ENCODE assay signal across 8 cellular contexts in genomic region chr11:14907411-14908213, GRCh38. TPM values are rescaled to one million over a fixed set of nuclear protein-coding genes. Genes with fewer than 3 reads are reported as not detected.
DNase-seq lines count a peak whose midpoint lies in the region; ATAC-seq, FAIRE-seq and TF ChIP-seq lines count a peak whose summit lies in the region.

No MANE protein-coding gene starts in this region.

- no peaks in the 10 kb centered on the region for H3K9me3 ChIP-seq in astrocyte (ENCODE audit: insufficient read depth, low read depth, low read length)

- no peak overlapping the region for H3K27ac ChIP-seq in astrocyte (ENCODE audit: low read depth, low read length)

- no peak for TF ChIP-seq POLR2A in GM12891 (IDR thresholded peaks at IDR 0.05; ENCODE audit: low read depth, low read length)

- H3K36me3 Mint-ChIP-seq in astrocyte (ENCODE audit: low read depth, unreplicated experiment) = no peaks in the 10 kb centered on the region

- H3K4me3 Mint-ChIP-seq in astrocyte (ENCODE audit: unreplicated experiment) = no peak overlapping the region

- no peak overlapping the region for H2AFZ ChIP-seq in astrocyte (ENCODE audit: low read depth, low read length)

- TF ChIP-seq CTCF in astrocyte (IDR thresholded peaks at IDR 0.05; ENCODE audit: insufficient read depth, low read depth, low read length) = peak; percentile 54

- no peaks in the 10 kb centered on the region for H3K27me3 ChIP-seq in astrocyte (ENCODE audit: insufficient read depth, low read length)

- no peaks in the 10 kb centered on the region for H3K79me2 ChIP-seq in astrocyte (ENCODE audit: insufficient read depth, low read length)

- DNase-seq in GM12891 (ENCODE audit: insufficient read length, low spot score) (no peak), NCI-H1105 treated with DMSO at 0.1 percent for 48 hours (lab: John Stamatoyannopoulos, UW) (peak; percentile 97), T-helper 22 cell (ENCODE audit: low read depth) (peak; percentile 56), astrocyte (ENCODE audit: low read depth) (no peak), iris pigment epithelial cell (ENCODE audit: low read depth) (peak; percentile 48), COLO829 (ENCODE audit: low spot score) (no peak)
- peak; percentile 91 to 92 for DNase-seq in stimulated activated CD4-positive, alpha-beta T cell treated with anti-CD3 and anti-CD28 coated beads, Interleukin-2, amount 100 ng/mL, for 24 hours

- H3K4me1 Mint-ChIP-seq in astrocyte (ENCODE audit: low read depth, unreplicated experiment) = peaks cover 5% of the 10 kb centered on the region

- H3K27me3 Mint-ChIP-seq in astrocyte (ENCODE audit: low read depth, unreplicated experiment) = peaks cover 20% of the 10 kb centered on the region

- no peak overlapping the region for H3K27ac Mint-ChIP-seq in astrocyte (ENCODE audit: unreplicated experiment)

- H3K4me2 ChIP-seq in astrocyte (ENCODE audit: low read length) = no peak overlapping the region

- FAIRE-seq in GM12891 (lab: Jason Lieb, UNC) (peak; percentile 84), astrocyte (lab: Jason Lieb, UNC) (no peak)

- no peaks in the 10 kb centered on the region for H3K36me3 ChIP-seq in astrocyte (ENCODE audit: insufficient read depth, low read length)

- no peaks in the 10 kb centered on the region for H4K20me1 ChIP-seq in astrocyte (ENCODE audit: insufficient read depth, low read length)

- peaks cover 4% of the 10 kb centered on the region for H3K4me1 ChIP-seq in astrocyte (ENCODE audit: insufficient read depth, low read length)

- H3K4me3 ChIP-seq in astrocyte (ENCODE audit: insufficient read depth, low read depth, low read length) = no peak overlapping the region

- no peak overlapping the region for H3K9ac ChIP-seq in astrocyte (ENCODE audit: low read length)

- H3K9me3 Mint-ChIP-seq in astrocyte (ENCODE audit: unreplicated experiment) = no peaks in the 10 kb centered on the region

- peak; percentile 55 for ATAC-seq in HG02610 (IDR thresholded peaks at IDR 0.05; ENCODE audit: unreplicated experiment)

TF ChIP-seq in GM12891, 5 proteins besides CTCF, POLR2A, EP300 and RAD21:
- TF ChIP-seq POU2F2 (IDR thresholded peaks at IDR 0.05; ENCODE audit: low read depth, low read length) = no peak
- TF ChIP-seq SPI1 (IDR thresholded peaks at IDR 0.05; ENCODE audit: low read depth, low read length) = no peak
- TF ChIP-seq POLR2AphosphoS5 (IDR thresholded peaks at IDR 0.05; ENCODE audit: low read depth, low read length) = no peak
- TF ChIP-seq TAF1 (IDR thresholded peaks at IDR 0.05; ENCODE audit: low read depth, low read length) = no peak
- no peak for TF ChIP-seq PAX5 (IDR thresholded peaks at IDR 0.05; ENCODE audit: insufficient read depth, low read length, severe bottlenecking)

RNA-seq across cellular contexts. Expression of gene CYP2R1, which starts 15.6 kb away (rescaled TPM):
- polyA plus RNA-seq in GM12891 (2012; ENCODE audit: low read depth, missing spikeins) = 0.95 TPM
- total RNA-seq in astrocyte = 9.9 and 11.1 TPM in 2 replicates

Comparison
In these comparisons a context has a peak if more than half of its experiments do, and no peak if none do; other contexts are left out.
1. DNase-seq: peak in NCI-H1105 treated with DMSO at 0.1 percent for 48 hours (single experiment), T-helper 22 cell (single experiment), iris pigment epithelial cell (single experiment) and stimulated activated CD4-positive, alpha-beta T cell treated with anti-CD3 and anti-CD28 coated beads, Interleukin-2, amount 100 ng/mL, for 24 hours (2 of 2); none in GM12891 (single experiment), astrocyte (single experiment) and COLO829 (single experiment).